In genomic region chr14:78316711-78317110, GRCh38 we compare ENCODE assay signal across 20 cellular contexts.
"Had no signal": no experiment of that assay in that cellular context is flagged by ENCODE, and none has a peak within 500 bp of the region (broad histone marks: within the 10 kb centered on the region; RNA-seq: fewer than 3 reads in every experiment).

No MANE protein-coding gene starts in this region.

- H3K36me3 Mint-ChIP-seq: naive B cell had no signal

- H3K9me3 Mint-ChIP-seq: activated CD4-positive, alpha-beta T cell treated with anti-CD3 and anti-CD28 coated beads, Interleukin-2, amount 10 ng/mL, durations not matched to agents 24 days and 14 days; activated CD8-positive, alpha-beta T cell treated with anti-CD3 and anti-CD28 coated beads for 36 hours; T-helper 2 cell treated with Interferon-gamma antibody and Interleukin-4, amounts not matched to agents 5 μg/mL and 100 μg/mL, for 36 hours had no signal

- H3K27ac ChIP-seq: brain microvascular endothelial cell, gastroesophageal sphincter, heart right ventricle, left lung, ovary, psoas muscle, tibial nerve, uterus had no signal

- H3K4me3 Mint-ChIP-seq: activated CD4-positive, alpha-beta T cell treated with anti-CD3 and anti-CD28 coated beads, Interleukin-2, amount 10 ng/mL, durations not matched to agents 24 days and 14 days; activated CD8-positive, alpha-beta T cell treated with anti-CD3 and anti-CD28 coated beads for 36 hours; activated T-helper 17 cell treated with anti-CD3 and anti-CD28 coated beads, Interleukin-2, amount 50 U/mL, for 72 hours; naive B cell; T-helper 2 cell treated with Interferon-gamma antibody and Interleukin-4, amounts not matched to agents 5 μg/mL and 100 μg/mL, for 36 hours had no signal

- H3K27me3 ChIP-seq: brain microvascular endothelial cell, left lung, ovary, tibial nerve, uterus had no signal

- H3K4me1 Mint-ChIP-seq: activated CD4-positive, alpha-beta T cell treated with anti-CD3 and anti-CD28 coated beads, Interleukin-2, amount 10 ng/mL, durations not matched to agents 24 days and 14 days; activated T-helper 17 cell treated with anti-CD3 and anti-CD28 coated beads, Interleukin-2, amount 50 U/mL, for 72 hours; naive B cell had no signal

- H3K4me1 ChIP-seq: gastroesophageal sphincter, heart right ventricle, left lung, psoas muscle, uterus had no signal

- H3K9me3 ChIP-seq: gastroesophageal sphincter, heart right ventricle, left lung, ovary, psoas muscle, tibial nerve, uterus had no signal

- H3K36me3 ChIP-seq: brain microvascular endothelial cell, gastroesophageal sphincter, heart right ventricle, left lung, ovary, tibial nerve, uterus had no signal

- ATAC-seq: activated CD8-positive, alpha-beta T cell treated with anti-CD3 and anti-CD28 coated beads for 36 hours; activated T-helper 17 cell treated with anti-CD3 and anti-CD28 coated beads, Interleukin-2, amount 50 U/mL, for 72 hours; gastroesophageal sphincter; heart right ventricle; left lung; psoas muscle; right cardiac atrium; stimulated activated naive CD8-positive, alpha-beta T cell treated with anti-CD3 and anti-CD28 coated beads, Interleukin-15, Interleukin-2, amounts not matched to agents 100 U/mL and 50 U/mL, for 24 hours had no signal

- DNase-seq: activated CD4-positive, alpha-beta T cell treated with anti-CD3 and anti-CD28 coated beads, Interleukin-2, amount 10 ng/mL, durations not matched to agents 24 days and 14 days; activated CD8-positive, alpha-beta T cell treated with anti-CD3 and anti-CD28 coated beads for 36 hours; activated naive CD4-positive, alpha-beta T cell treated with Interleukin-2 at 50 U/mL for 16 hours; activated T-cell treated with anti-CD3 and anti-CD28 coated beads, Interleukin-2, amount 50 U/mL, for 1 hour; anterior cingulate cortex; brain microvascular endothelial cell; central memory CD4-positive, alpha-beta T cell; heart right ventricle; naive B cell; ovary; psoas muscle; right cardiac atrium; stimulated activated CD4-positive, alpha-beta T cell treated with anti-CD3 and anti-CD28 coated beads, Interleukin-2, amount 100 ng/mL, for 24 hours; stimulated activated naive CD8-positive, alpha-beta T cell treated with anti-CD3 and anti-CD28 coated beads, Interleukin-15, Interleukin-2, amounts not matched to agents 100 U/mL and 50 U/mL, for 24 hours; uterus had no signal

- H3K4me3 ChIP-seq: gastroesophageal sphincter, heart right ventricle, left lung, ovary, psoas muscle, tibial nerve, uterus had no signal

- H3K27ac Mint-ChIP-seq: activated CD4-positive, alpha-beta T cell treated with anti-CD3 and anti-CD28 coated beads, Interleukin-2, amount 10 ng/mL, durations not matched to agents 24 days and 14 days; activated CD8-positive, alpha-beta T cell treated with anti-CD3 and anti-CD28 coated beads for 36 hours; activated T-helper 17 cell treated with anti-CD3 and anti-CD28 coated beads, Interleukin-2, amount 50 U/mL, for 72 hours; T-helper 2 cell treated with Interferon-gamma antibody and Interleukin-4, amounts not matched to agents 5 μg/mL and 100 μg/mL, for 36 hours had no signal
